In the genomic region with DNA sequence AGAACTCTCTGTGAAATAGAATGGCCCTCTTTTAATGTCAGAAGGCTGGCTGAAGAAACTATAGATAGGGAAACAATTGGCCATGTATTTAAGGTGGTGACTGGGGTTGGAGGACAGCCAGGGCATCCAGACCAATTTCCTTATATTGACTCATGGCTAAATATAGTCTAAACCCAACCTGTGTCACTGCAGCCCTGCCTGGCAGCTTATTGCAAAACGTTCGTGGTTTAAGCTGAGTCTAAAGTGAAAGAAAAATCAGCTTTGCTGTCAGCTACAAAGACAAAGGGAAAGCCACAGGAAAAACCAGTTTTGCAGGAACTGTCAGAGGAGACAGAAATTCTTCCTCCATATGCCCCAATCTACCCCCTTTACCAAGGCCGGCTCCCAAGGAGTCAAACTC, we compare ENCODE assay signal across 10 cellular contexts.
DNase-seq lines count a peak whose midpoint lies in the region; FAIRE-seq and TF ChIP-seq lines count a peak whose summit lies in the region.
"Had no signal": no experiment of that assay in that cellular context is flagged by ENCODE, and none has a peak within 500 bp of the region (broad histone marks: within the 10 kb centered on the region; RNA-seq: fewer than 3 reads in every experiment).

No MANE protein-coding gene starts in this region.

- TF ChIP-seq CTCF in HL-60 (IDR thresholded peaks at IDR 0.05; ENCODE audit: insufficient read depth, low read length), result no peak

- DNase-seq in A172 (ENCODE audit: low spot score) (peak; percentile 66), HL-60 (ENCODE audit: low read depth in 1 of 2, low spot score in 1 of 2) (peak; percentile 16 to 89), RCC 7860 (ENCODE audit: low spot score) (peak; percentile 41), epithelial cell of prostate (ENCODE audit: low read depth, low spot score) (peak; percentile 88), dedifferentiated amniotic fluid mesenchymal stem cell (ENCODE audit: extremely low spot score) (no peak), NCI-H524 treated with DMSO at 0.1 percent for 48 hours (lab: John Stamatoyannopoulos, UW) (no peak)
- no peak for DNase-seq in activated CD4-positive, alpha-beta T cell treated with anti-CD3 and anti-CD28 coated beads, Interleukin-2, amount 50 U/mL, for 48 hours
- no peak for DNase-seq in activated CD4-positive, alpha-beta T cell treated with anti-CD3 and anti-CD28 coated beads, Interleukin-2, amount 50 U/mL, for 1 hour
- DNase-seq: GDM1; stimulated activated naive B cell treated with anti-CD40 and anti-IgM and Interleukin-4, amounts not matched to agents 10 μg/mL and 1 μg/mL and 100 μg/mL, for 72 hours had no signal

- peak overlapping the region; percentile 79 for H3K27ac ChIP-seq in HL-60 (replicated peaks)
- peak overlapping the region; percentile 80 for H3K27ac ChIP-seq in epithelial cell of prostate

- H3K27me3 ChIP-seq in HL-60 (ENCODE audit: insufficient read depth, poor library complexity, severe bottlenecking), result no peaks in the 10 kb centered on the region

- FAIRE-seq in RCC 7860 (lab: Jason Lieb, UNC), result no peak

- peak overlapping the region; percentile 17; the same call in 1 of the 2 replicates for H3K4me3 ChIP-seq in HL-60 (replicated peaks; ENCODE audit: insufficient read depth, low read length)

Comparison
In these comparisons a context has a peak if more than half of its experiments do, and no peak if none do; other contexts are left out.
1. DNase-seq: peak in A172 (single experiment), HL-60 (2 of 2), RCC 7860 (single experiment) and epithelial cell of prostate (single experiment); none in dedifferentiated amniotic fluid mesenchymal stem cell (single experiment), activated CD4-positive, alpha-beta T cell treated with anti-CD3 and anti-CD28 coated beads, Interleukin-2, amount 50 U/mL, for 48 hours (0 of 2), NCI-H524 treated with DMSO at 0.1 percent for 48 hours (single experiment) and activated CD4-positive, alpha-beta T cell treated with anti-CD3 and anti-CD28 coated beads, Interleukin-2, amount 50 U/mL, for 1 hour (single experiment).